24 cellular contexts compared by ENCODE assay signal in the genomic region with DNA sequence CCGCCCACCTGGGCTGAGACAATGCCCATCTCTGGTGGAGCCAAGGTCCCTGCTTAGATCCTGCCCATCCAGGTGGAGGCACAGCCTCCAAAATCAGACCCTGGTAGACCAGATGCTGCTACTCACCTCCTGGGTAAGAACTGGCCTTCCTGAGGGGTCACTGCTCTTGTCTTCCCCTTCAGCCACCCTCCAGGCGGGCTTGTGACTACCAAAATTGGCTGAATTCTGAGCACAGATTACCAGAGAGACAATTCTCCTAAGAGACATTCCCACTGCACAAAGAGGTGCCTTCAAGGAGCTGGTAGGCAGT. TPM values are rescaled to one million over a fixed set of nuclear protein-coding genes. Genes with fewer than 3 reads are reported as not detected.
A peak's percentile ranks its signal among the peaks of the same experiment; 100 is the strongest.
DNase-seq lines count a peak whose midpoint lies in the region; ATAC-seq and TF ChIP-seq lines count a peak whose summit lies in the region.
"Had no signal": no experiment of that assay in that cellular context is flagged by ENCODE, and none has a peak within 500 bp of the region (broad histone marks: within the 10 kb centered on the region; RNA-seq: fewer than 3 reads in every experiment).

No MANE protein-coding gene starts in this region.

- no peak overlapping the region for H2AK5ac ChIP-seq in mesenchymal stem cell (ENCODE audit: low read length, severe bottlenecking)

- 100% methylated on average over 1 of the region's 2 CpGs for WGBS in mammary epithelial cell (ENCODE audit: low coverage, missing lambda C conversion rate)
- WGBS in mesenchymal stem cell: 96% methylated on average over 2 of the region's 2 CpGs

- H3K27me3 ChIP-seq in breast epithelium (no peaks in the 10 kb centered on the region), mammary epithelial cell (ENCODE audit: insufficient read depth, low read length) (no peaks in the 10 kb centered on the region), mesenchymal stem cell (ENCODE audit: control insufficient read depth in 1 of 2, insufficient read depth in 1 of 2, low read length in 2 of 2) (no peaks in the 10 kb centered on the region), vagina (no peaks in the 10 kb centered on the region)
- H3K27me3 ChIP-seq: BLaER1 treated with 17β-estradiol and CSF1 and Interleukin-3, amounts not matched to agents 10 nM and 100 nM had no signal

- DNase-seq in breast epithelium (ENCODE audit: low spot score in 2 of 2): no peak
- DNase-seq in mammary epithelial cell: no peak
- DNase-seq in mesenchymal stem cell: no peak
- DNase-seq in progenitor cell of endocrine pancreas (ENCODE audit: low spot score, unreplicated experiment): no peak
- no peak for DNase-seq in vagina (ENCODE audit: extremely low spot score in 2 of 2)
- DNase-seq in DMS114 treated with DMSO at 0.1 percent for 48 hours (lab: John Stamatoyannopoulos, UW; ENCODE audit: unreplicated experiment): no peak
- no peak for DNase-seq in NCI-H345 treated with DMSO at 0.1 percent for 48 hours (lab: John Stamatoyannopoulos, UW; ENCODE audit: unreplicated experiment)
- DNase-seq: CD4-positive, alpha-beta T cell; DMS53; GOT3; NCI-H1092 treated with DMSO at 0.1 percent for 48 hours; NCI-H1436 treated with DMSO at 0.1 percent for 48 hours; NCI-H187 treated with DMSO at 0.1 percent for 48 hours; NCI-H2171 treated with DMSO at 0.1 percent for 48 hours; NCI-H446; NCI-H526; SHP77 had no signal

- no peaks in the 10 kb centered on the region for H3K27me3 Mint-ChIP-seq in progenitor cell of endocrine pancreas

- H3K36me3 Mint-ChIP-seq in progenitor cell of endocrine pancreas (ENCODE audit: insufficient read depth): no peaks in the 10 kb centered on the region

- no peak overlapping the region for H3K18ac ChIP-seq in mesenchymal stem cell (ENCODE audit: low read depth in 1 of 2, low read length in 2 of 2)

- TF ChIP-seq CTCF in breast epithelium (IDR thresholded peaks at IDR 0.05) (no peak), mammary epithelial cell (conservative IDR thresholded peaks at IDR 0.05 in 1 of 2, IDR thresholded peaks at IDR 0.05 in 1 of 2; ENCODE audit: extremely low read depth in 1 of 2, insufficient read depth in 1 of 2, low read depth in 1 of 2, low read length in 2 of 2) (no peak), progenitor cell of endocrine pancreas (IDR thresholded peaks at IDR 0.05; ENCODE audit: unreplicated experiment) (no peak), vagina (IDR thresholded peaks at IDR 0.05) (no peak)

- H3K4me1 Mint-ChIP-seq in progenitor cell of endocrine pancreas (ENCODE audit: low read depth): peaks cover 1% of the 10 kb centered on the region

- in situ Hi-C loops in mammary epithelial cell (cut with MboI; ENCODE audit: low sequenced_read_pairs in 2 of 2): no loop called here

- peaks cover 1% of the 10 kb centered on the region for H3K79me1 ChIP-seq in mesenchymal stem cell (replicated peaks; ENCODE audit: low read length, poor library complexity, severe bottlenecking)

- H3K4me1 ChIP-seq in breast epithelium: peaks cover 5 to 10% of the 10 kb centered on the region in 2 donors
- no peaks in the 10 kb centered on the region for H3K4me1 ChIP-seq in mammary epithelial cell (ENCODE audit: insufficient read depth, low read length)
- H3K4me1 ChIP-seq in mesenchymal stem cell (ENCODE audit: control insufficient read depth, insufficient read depth, low read depth, low read length): peaks cover 6% of the 10 kb centered on the region
- H3K4me1 ChIP-seq in vagina: peaks cover 62% of the 10 kb centered on the region

- no peak for TF ChIP-seq POLR2A in breast epithelium (IDR thresholded peaks at IDR 0.05)
- TF ChIP-seq POLR2A in vagina (IDR thresholded peaks at IDR 0.05): no peak

- no peak overlapping the region for H2BK120ac ChIP-seq in mesenchymal stem cell (ENCODE audit: low read depth, low read length)

- H3K4me3 Mint-ChIP-seq in progenitor cell of endocrine pancreas (ENCODE audit: low read depth): no peak overlapping the region
- H3K4me3 Mint-ChIP-seq: CD4-positive, alpha-beta T cell had no signal

- CTCF ChIA-PET in mammary epithelial cell (lab: Charles Lee; ENCODE audit: low non-redundant PET): no interaction called here

- no peak overlapping the region for H3K23ac ChIP-seq in mesenchymal stem cell (ENCODE audit: low read length in 2 of 2)

- no peaks in the 10 kb centered on the region for H3K9me3 Mint-ChIP-seq in progenitor cell of endocrine pancreas (ENCODE audit: low read depth)
- H3K9me3 Mint-ChIP-seq: CD4-positive, alpha-beta T cell had no signal

- no peak overlapping the region for H2BK12ac ChIP-seq in mesenchymal stem cell (ENCODE audit: low read length in 2 of 2)

- no peak overlapping the region for H3K4ac ChIP-seq in mesenchymal stem cell (ENCODE audit: low read depth in 1 of 2, low read length in 2 of 2)

- no peak overlapping the region for H3K9ac ChIP-seq in mammary epithelial cell (ENCODE audit: insufficient read depth, low read length)
- peak overlapping the region; percentile 99 for H3K9ac ChIP-seq in mesenchymal stem cell (ENCODE audit: low read length)
- H3K9ac ChIP-seq: BLaER1 treated with 17β-estradiol and CSF1 and Interleukin-3, amounts not matched to agents 10 nM and 100 nM had no signal

- H3K4me3 ChIP-seq in breast epithelium: no peak overlapping the region
- no peak overlapping the region for H3K4me3 ChIP-seq in mammary epithelial cell (replicated peaks in 1 of 3; ENCODE audit: insufficient read depth in 1 of 3, low read depth in 2 of 3, low read length in 3 of 3)
- H3K4me3 ChIP-seq in mesenchymal stem cell (ENCODE audit: insufficient read depth in 1 of 2, low read depth in 1 of 2, low read length in 2 of 2): no peak overlapping the region
- H3K4me3 ChIP-seq in vagina: no peak overlapping the region
- H3K4me3 ChIP-seq: BLaER1 treated with 17β-estradiol and CSF1 and Interleukin-3, amounts not matched to agents 10 nM and 100 nM had no signal

- intact Hi-C loops in breast epithelium (cut with DNase I; ENCODE audit: low total_unique reads): no loop called here
- intact Hi-C loops in mammary epithelial cell (cut with micrococcal nuclease): no loop called here
- intact Hi-C loops in vagina (cut with DNase I): no loop called here

- H3K36me3 ChIP-seq in breast epithelium (no peaks in the 10 kb centered on the region), mammary epithelial cell (ENCODE audit: insufficient read depth, low read length) (no peaks in the 10 kb centered on the region), mesenchymal stem cell (ENCODE audit: control insufficient read depth in 1 of 2, insufficient read depth in 2 of 2, low read depth in 1 of 2, low read length in 2 of 2) (peaks cover 62 to 93% of the 10 kb centered on the region in 2 experiments), vagina (peaks cover 0 to 50% of the 10 kb centered on the region in 2 donors)

- no peak overlapping the region for H2BK5ac ChIP-seq in mesenchymal stem cell (ENCODE audit: low read depth, low read length, poor library complexity, severe bottlenecking)

- no peaks in the 10 kb centered on the region for H4K20me1 ChIP-seq in mammary epithelial cell (ENCODE audit: insufficient read depth, low read length)
- H4K20me1 ChIP-seq: BLaER1 treated with 17β-estradiol and CSF1 and Interleukin-3, amounts not matched to agents 10 nM and 100 nM had no signal

- H2AFZ ChIP-seq in mammary epithelial cell (ENCODE audit: low read depth, low read length) (no peak overlapping the region), mesenchymal stem cell (ENCODE audit: low read depth, low read length) (no peak overlapping the region)

- no peaks in the 10 kb centered on the region for H3K79me2 ChIP-seq in mammary epithelial cell (ENCODE audit: insufficient read depth, low read length)

- BruUV-seq in mammary epithelial cell (replicated peaks; lab: Mats Ljungman, UMichigan): no TSS peak

- H3K14ac ChIP-seq in mesenchymal stem cell (ENCODE audit: low read length in 2 of 2): no peak overlapping the region

- H3K27ac ChIP-seq in breast epithelium: peak overlapping the region; percentile 73 to 91
- H3K27ac ChIP-seq in mammary epithelial cell (ENCODE audit: insufficient read depth, low read depth, low read length): no peak overlapping the region
- H3K27ac ChIP-seq in mesenchymal stem cell (ENCODE audit: low read length, poor library complexity, severe bottlenecking): no peak overlapping the region
- peak overlapping the region; percentile 94 for H3K27ac ChIP-seq in vagina
- H3K27ac ChIP-seq: 22Rv1; BLaER1 treated with 17β-estradiol and CSF1 and Interleukin-3, amounts not matched to agents 10 nM and 100 nM; RWPE1 had no signal

- H3K9me3 ChIP-seq in breast epithelium: no peaks in the 10 kb centered on the region
- H3K9me3 ChIP-seq in mammary epithelial cell (replicated peaks; ENCODE audit: insufficient read depth, low read length): no peaks in the 10 kb centered on the region
- H3K9me3 ChIP-seq in mesenchymal stem cell (ENCODE audit: control insufficient read depth, low read length): no peaks in the 10 kb centered on the region
- H3K9me3 ChIP-seq in vagina: no peaks in the 10 kb centered on the region

- ATAC-seq in GM18511 (IDR thresholded peaks at IDR 0.05; ENCODE audit: unreplicated experiment): no peak
- ATAC-seq: HCT116, Panc1 had no signal

- H4K91ac ChIP-seq in mesenchymal stem cell (ENCODE audit: low read length): no peak overlapping the region

- peak overlapping the region; percentile 8 for H3K27ac Mint-ChIP-seq in progenitor cell of endocrine pancreas
- H3K27ac Mint-ChIP-seq: CD4-positive, alpha-beta T cell had no signal

- dilution Hi-C loops in mammary epithelial cell (cut with HindIII; ENCODE audit: low sequenced_read_pairs): no loop called here

- H4K8ac ChIP-seq in mesenchymal stem cell (ENCODE audit: low read length): no peak overlapping the region

- no peak overlapping the region for H3K4me2 ChIP-seq in mammary epithelial cell (ENCODE audit: insufficient read depth, low read depth, low read length)
- no peak overlapping the region for H3K4me2 ChIP-seq in mesenchymal stem cell (ENCODE audit: low read length, poor library complexity, severe bottlenecking)
- H3K4me2 ChIP-seq: BLaER1 treated with 17β-estradiol and CSF1 and Interleukin-3, amounts not matched to agents 10 nM and 100 nM had no signal

- H2BK15ac ChIP-seq in mesenchymal stem cell (ENCODE audit: low read depth, poor library complexity, severe bottlenecking): no peak overlapping the region

RNA-seq across cellular contexts. Expression of gene MMP2, which starts 10.9 kb away (rescaled TPM):
- total RNA-seq in breast epithelium: 1,000 to 10,000 TPM in 1 of 3 donors, 100 to 1,000 TPM in 2; 113 to 1,485 (median 459) TPM
- total RNA-seq in mammary epithelial cell: 10 to 100 TPM; 18.2 to 68.2 TPM
- 24.9 TPM for polyA plus RNA-seq in mammary epithelial cell
- polyA minus RNA-seq in mammary epithelial cell: 35.5 TPM
- polyA plus RNA-seq in mesenchymal stem cell (2013, experiment 1 of 2): 290 TPM
- polyA plus RNA-seq in mesenchymal stem cell (2013, experiment 2 of 2): 285 TPM
- total RNA-seq in progenitor cell of endocrine pancreas: 5.9 and 8.4 TPM in 2 replicates
- total RNA-seq in vagina: 296 TPM
- total RNA-seq: CD4-positive, alpha-beta T cell; G401 had no signal

RNA-seq across cellular contexts. Expression of gene LPCAT2, which starts 19.0 kb away (rescaled TPM):
- total RNA-seq in breast epithelium: 10 to 100 TPM; 12.3 to 35.9 (median 24.3) TPM
- total RNA-seq in mammary epithelial cell: 100 to 1,000 TPM in 1 of 2 donors, 10 to 100 TPM in 1; 50.5 to 173 TPM
- polyA plus RNA-seq in mammary epithelial cell: 32.4 TPM
- 109 TPM for polyA minus RNA-seq in mammary epithelial cell
- 12.2 TPM for polyA plus RNA-seq in mesenchymal stem cell (2013, experiment 1 of 2)
- 13.0 TPM for polyA plus RNA-seq in mesenchymal stem cell (2013, experiment 2 of 2)
- 3.2 and 5.1 TPM in 2 replicates for total RNA-seq in progenitor cell of endocrine pancreas
- 11.3 TPM for total RNA-seq in vagina
- total RNA-seq: G401 had no signal

Comparison
In these comparisons a context has a peak if more than half of its experiments do, and no peak if none do; other contexts are left out.
1. H3K27ac ChIP-seq: peak in breast epithelium (2 of 2) and vagina (single experiment); none in mammary epithelial cell (single experiment) and mesenchymal stem cell (single experiment).